ENCODE assay signal across 11 cellular contexts in genomic region chr14:102225386-102225785, GRCh38.
"Had no signal": no experiment of that assay in that cellular context is flagged by ENCODE, and none has a peak within 500 bp of the region (broad histone marks: within the 10 kb centered on the region; RNA-seq: fewer than 3 reads in every experiment).

No MANE protein-coding gene starts in this region.

- DNase-seq: activated CD4-positive, alpha-beta T cell treated with anti-CD3 and anti-CD28 coated beads, Interleukin-2, amount 50 U/mL, for 1 hour; activated CD8-positive, alpha-beta memory T cell treated with anti-CD3 and anti-CD28 coated beads for 24 hours; activated gamma-delta T cell treated with Interleukin-2 at 50 U/mL for 16 hours; foreskin melanocyte; heart left ventricle; mucosa of descending colon; naive thymus-derived CD4-positive, alpha-beta T cell; retina; stimulated activated naive B cell treated with anti-CD40 and anti-IgM and Interleukin-4, amounts not matched to agents 10 μg/mL and 1 μg/mL and 100 μg/mL, for 72 hours; tibial artery had no signal

- H3K27me3 ChIP-seq: heart left ventricle, tibial artery had no signal

- H3K27ac ChIP-seq: coronary artery, heart left ventricle, tibial artery had no signal

- H3K27me3 Mint-ChIP-seq: naive thymus-derived CD4-positive, alpha-beta T cell had no signal

- H3K9me3 ChIP-seq: heart left ventricle, mucosa of descending colon, tibial artery had no signal

- H3K4me3 Mint-ChIP-seq: naive thymus-derived CD4-positive, alpha-beta T cell; stimulated activated naive B cell treated with anti-CD40 and anti-IgM and Interleukin-4, amounts not matched to agents 10 μg/mL and 1 μg/mL and 100 μg/mL, for 72 hours had no signal

- H3K4me3 ChIP-seq: coronary artery, heart left ventricle, mucosa of descending colon, tibial artery had no signal

- H3K9me3 Mint-ChIP-seq: naive thymus-derived CD4-positive, alpha-beta T cell; stimulated activated naive B cell treated with anti-CD40 and anti-IgM and Interleukin-4, amounts not matched to agents 10 μg/mL and 1 μg/mL and 100 μg/mL, for 72 hours had no signal

- ATAC-seq: mucosa of descending colon; stimulated activated naive B cell treated with anti-CD40 and anti-IgM and Interleukin-4, amounts not matched to agents 10 μg/mL and 1 μg/mL and 100 μg/mL, for 72 hours had no signal

- H3K27ac Mint-ChIP-seq: stimulated activated naive B cell treated with anti-CD40 and anti-IgM and Interleukin-4, amounts not matched to agents 10 μg/mL and 1 μg/mL and 100 μg/mL, for 72 hours had no signal
